2 cellular contexts compared by ENCODE assay signal in the genomic region with DNA sequence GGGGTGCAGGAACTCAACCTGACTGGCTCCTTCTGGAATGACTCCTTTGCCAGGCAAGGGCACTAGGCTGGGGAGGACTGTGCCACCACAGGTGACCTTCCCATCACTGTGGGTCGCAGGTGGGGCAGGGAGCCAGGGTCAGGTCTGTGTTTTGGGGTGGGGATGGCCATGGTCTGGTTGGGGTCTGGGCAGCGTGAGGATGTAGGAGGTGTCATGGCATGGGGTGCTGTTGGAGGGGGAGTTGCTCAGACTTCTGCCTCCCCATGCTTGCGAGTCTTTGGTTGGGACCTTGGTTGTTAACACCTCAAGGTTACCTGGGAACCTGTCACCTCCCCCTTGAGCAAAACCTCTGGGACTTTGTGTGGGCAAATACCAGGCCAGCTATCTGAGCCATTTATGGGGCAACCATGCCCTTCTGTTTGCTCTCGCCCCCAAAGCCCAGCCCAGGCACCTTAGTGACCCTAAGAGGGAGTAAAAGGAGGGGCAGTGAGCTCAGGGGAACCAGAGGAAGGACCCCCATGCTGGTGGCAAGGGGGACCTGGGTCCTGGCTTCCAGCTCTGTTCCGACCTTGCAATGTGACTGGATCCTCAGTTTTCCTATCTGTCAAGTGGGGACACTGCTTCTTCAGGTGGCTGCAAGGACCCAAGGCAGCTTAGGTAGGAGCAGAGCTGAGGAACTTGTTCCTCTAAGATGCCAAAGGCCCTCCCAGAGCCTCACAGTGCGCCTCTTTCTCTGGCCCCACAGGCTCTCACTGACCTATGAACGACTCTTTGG.
TF ChIP-seq lines count a peak whose summit lies in the region.

No MANE protein-coding gene starts in this region.

TF ChIP-seq in HEK293, 187 proteins besides CTCF, POLR2A, EP300 and RAD21 (continues in another document):
- TF ChIP-seq, protein P1, sequence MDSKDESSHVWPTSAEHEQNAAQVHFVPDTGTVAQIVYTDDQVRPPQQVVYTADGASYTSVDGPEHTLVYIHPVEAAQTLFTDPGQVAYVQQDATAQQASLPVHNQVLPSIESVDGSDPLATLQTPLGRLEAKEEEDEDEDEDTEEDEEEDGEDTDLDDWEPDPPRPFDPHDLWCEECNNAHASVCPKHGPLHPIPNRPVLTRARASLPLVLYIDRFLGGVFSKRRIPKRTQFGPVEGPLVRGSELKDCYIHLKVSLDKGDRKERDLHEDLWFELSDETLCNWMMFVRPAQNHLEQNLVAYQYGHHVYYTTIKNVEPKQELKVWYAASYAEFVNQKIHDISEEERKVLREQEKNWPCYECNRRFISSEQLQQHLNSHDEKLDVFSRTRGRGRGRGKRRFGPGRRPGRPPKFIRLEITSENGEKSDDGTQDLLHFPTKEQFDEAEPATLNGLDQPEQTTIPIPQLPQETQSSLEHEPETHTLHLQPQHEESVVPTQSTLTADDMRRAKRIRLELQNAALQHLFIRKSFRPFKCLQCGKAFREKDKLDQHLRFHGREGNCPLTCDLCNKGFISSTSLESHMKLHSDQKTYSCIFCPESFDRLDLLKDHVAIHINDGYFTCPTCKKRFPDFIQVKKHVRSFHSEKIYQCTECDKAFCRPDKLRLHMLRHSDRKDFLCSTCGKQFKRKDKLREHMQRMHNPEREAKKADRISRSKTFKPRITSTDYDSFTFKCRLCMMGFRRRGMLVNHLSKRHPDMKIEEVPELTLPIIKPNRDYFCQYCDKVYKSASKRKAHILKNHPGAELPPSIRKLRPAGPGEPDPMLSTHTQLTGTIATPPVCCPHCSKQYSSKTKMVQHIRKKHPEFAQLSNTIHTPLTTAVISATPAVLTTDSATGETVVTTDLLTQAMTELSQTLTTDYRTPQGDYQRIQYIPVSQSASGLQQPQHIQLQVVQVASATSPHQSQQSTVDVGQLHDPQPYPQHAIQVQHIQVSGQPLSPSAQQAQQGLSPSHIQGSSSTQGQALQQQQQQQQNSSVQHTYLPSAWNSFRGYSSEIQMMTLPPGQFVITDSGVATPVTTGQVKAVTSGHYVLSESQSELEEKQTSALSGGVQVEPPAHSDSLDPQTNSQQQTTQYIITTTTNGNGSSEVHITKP (tag by site-specific recombination; IDR thresholded peaks at IDR 0.05) = peak; percentile 59
- TF ChIP-seq KLF9 (tag by site-specific recombination; IDR thresholded peaks at IDR 0.05; ENCODE audit: low read depth) = no peak
- no peak for TF ChIP-seq ZBTB21 (tag by site-specific recombination; IDR thresholded peaks at IDR 0.05)
- TF ChIP-seq SCRT1 (tag by site-specific recombination; IDR thresholded peaks at IDR 0.05; ENCODE audit: borderline replicate concordance) = 0 out of 2 replicates have a peak, but pooled peaks have one; percentile 11
- TF ChIP-seq, protein P2, sequence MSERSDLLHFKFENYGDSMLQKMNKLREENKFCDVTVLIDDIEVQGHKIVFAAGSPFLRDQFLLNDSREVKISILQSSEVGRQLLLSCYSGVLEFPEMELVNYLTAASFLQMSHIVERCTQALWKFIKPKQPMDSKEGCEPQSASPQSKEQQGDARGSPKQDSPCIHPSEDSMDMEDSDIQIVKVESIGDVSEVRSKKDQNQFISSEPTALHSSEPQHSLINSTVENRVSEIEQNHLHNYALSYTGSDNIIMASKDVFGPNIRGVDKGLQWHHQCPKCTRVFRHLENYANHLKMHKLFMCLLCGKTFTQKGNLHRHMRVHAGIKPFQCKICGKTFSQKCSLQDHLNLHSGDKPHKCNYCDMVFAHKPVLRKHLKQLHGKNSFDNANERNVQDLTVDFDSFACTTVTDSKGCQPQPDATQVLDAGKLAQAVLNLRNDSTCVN (tag by site-specific recombination; optimal IDR thresholded peaks at IDR 0.05) = no peak
- TF ChIP-seq REPIN1 (tag by site-specific recombination; IDR thresholded peaks at IDR 0.05; ENCODE audit: low read depth) = no peak
- no peak for TF ChIP-seq ZIC2 (tag by site-specific recombination; IDR thresholded peaks at IDR 0.05)
- TF ChIP-seq GLIS2 (tag by site-specific recombination; IDR thresholded peaks at IDR 0.05) = 0 out of 2 replicates have a peak, but pooled peaks have one; percentile 7
- TF ChIP-seq ZNF843 (tag by site-specific recombination; IDR thresholded peaks at IDR 0.05) = no peak
- no peak for TF ChIP-seq ZNF660 (tag by site-specific recombination; IDR thresholded peaks at IDR 0.05)
- TF ChIP-seq, protein P3, sequence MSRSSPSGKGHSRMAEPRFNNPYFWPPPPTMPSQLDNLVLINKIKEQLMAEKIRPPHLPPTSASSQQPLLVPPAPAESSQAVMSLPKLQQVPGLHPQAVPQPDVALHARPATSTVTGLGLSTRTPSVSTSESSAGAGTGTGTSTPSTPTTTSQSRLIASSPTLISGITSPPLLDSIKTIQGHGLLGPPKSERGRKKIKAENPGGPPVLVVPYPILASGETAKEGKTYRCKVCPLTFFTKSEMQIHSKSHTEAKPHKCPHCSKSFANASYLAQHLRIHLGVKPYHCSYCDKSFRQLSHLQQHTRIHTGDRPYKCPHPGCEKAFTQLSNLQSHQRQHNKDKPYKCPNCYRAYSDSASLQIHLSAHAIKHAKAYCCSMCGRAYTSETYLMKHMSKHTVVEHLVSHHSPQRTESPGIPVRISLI (tag by site-specific recombination; IDR thresholded peaks at IDR 0.05) = no peak
- TF ChIP-seq, protein P4, sequence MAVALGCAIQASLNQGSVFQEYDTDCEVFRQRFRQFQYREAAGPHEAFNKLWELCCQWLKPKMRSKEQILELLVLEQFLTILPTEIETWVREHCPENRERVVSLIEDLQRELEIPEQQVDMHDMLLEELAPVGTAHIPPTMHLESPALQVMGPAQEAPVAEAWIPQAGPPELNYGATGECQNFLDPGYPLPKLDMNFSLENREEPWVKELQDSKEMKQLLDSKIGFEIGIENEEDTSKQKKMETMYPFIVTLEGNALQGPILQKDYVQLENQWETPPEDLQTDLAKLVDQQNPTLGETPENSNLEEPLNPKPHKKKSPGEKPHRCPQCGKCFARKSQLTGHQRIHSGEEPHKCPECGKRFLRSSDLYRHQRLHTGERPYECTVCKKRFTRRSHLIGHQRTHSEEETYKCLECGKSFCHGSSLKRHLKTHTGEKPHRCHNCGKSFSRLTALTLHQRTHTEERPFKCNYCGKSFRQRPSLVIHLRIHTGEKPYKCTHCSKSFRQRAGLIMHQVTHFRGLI (tag by site-specific recombination; IDR thresholded peaks at IDR 0.05) = no peak
- TF ChIP-seq ZNF433 (tag by site-specific recombination; IDR thresholded peaks at IDR 0.05; ENCODE audit: low read depth) = no peak

TF ChIP-seq in GM12878, 131 proteins besides CTCF, POLR2A, EP300 and RAD21:
- TF ChIP-seq ZNF622 (IDR thresholded peaks at IDR 0.05) (no peak), CHD4 (IDR thresholded peaks at IDR 0.05) (no peak), RUNX3 (IDR thresholded peaks at IDR 0.05; ENCODE audit: low read length) (no peak), BRCA1 (IDR thresholded peaks at IDR 0.05; ENCODE audit: low read depth, low read length) (no peak), HDAC2 (IDR thresholded peaks at IDR 0.05) (no peak), CHD1 (IDR thresholded peaks at IDR 0.05; ENCODE audit: low read depth, low read length) (no peak), STAT3 (IDR thresholded peaks at IDR 0.05; ENCODE audit: low read depth, low read length) (no peak), IRF4 (IDR thresholded peaks at IDR 0.05; ENCODE audit: low read depth, low read length) (no peak), BMI1 (IDR thresholded peaks at IDR 0.05; ENCODE audit: borderline replicate concordance) (no peak), TCF3 (IDR thresholded peaks at IDR 0.05; ENCODE audit: borderline replicate concordance, insufficient read depth, low read depth, low read length) (no peak)
- TF ChIP-seq, protein P5, sequence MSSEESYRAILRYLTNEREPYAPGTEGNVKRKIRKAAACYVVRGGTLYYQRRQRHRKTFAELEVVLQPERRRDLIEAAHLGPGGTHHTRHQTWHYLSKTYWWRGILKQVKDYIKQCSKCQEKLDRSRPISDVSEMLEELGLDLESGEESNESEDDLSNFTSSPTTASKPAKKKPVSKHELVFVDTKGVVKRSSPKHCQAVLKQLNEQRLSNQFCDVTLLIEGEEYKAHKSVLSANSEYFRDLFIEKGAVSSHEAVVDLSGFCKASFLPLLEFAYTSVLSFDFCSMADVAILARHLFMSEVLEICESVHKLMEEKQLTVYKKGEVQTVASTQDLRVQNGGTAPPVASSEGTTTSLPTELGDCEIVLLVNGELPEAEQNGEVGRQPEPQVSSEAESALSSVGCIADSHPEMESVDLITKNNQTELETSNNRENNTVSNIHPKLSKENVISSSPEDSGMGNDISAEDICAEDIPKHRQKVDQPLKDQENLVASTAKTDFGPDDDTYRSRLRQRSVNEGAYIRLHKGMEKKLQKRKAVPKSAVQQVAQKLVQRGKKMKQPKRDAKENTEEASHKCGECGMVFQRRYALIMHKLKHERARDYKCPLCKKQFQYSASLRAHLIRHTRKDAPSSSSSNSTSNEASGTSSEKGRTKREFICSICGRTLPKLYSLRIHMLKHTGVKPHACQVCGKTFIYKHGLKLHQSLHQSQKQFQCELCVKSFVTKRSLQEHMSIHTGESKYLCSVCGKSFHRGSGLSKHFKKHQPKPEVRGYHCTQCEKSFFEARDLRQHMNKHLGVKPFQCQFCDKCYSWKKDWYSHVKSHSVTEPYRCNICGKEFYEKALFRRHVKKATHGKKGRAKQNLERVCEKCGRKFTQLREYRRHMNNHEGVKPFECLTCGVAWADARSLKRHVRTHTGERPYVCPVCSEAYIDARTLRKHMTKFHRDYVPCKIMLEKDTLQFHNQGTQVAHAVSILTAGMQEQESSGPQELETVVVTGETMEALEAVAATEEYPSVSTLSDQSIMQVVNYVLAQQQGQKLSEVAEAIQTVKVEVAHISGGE (CRISPR knock-in tag; IDR thresholded peaks at IDR 0.05) = no peak
- TF ChIP-seq, protein P6, sequence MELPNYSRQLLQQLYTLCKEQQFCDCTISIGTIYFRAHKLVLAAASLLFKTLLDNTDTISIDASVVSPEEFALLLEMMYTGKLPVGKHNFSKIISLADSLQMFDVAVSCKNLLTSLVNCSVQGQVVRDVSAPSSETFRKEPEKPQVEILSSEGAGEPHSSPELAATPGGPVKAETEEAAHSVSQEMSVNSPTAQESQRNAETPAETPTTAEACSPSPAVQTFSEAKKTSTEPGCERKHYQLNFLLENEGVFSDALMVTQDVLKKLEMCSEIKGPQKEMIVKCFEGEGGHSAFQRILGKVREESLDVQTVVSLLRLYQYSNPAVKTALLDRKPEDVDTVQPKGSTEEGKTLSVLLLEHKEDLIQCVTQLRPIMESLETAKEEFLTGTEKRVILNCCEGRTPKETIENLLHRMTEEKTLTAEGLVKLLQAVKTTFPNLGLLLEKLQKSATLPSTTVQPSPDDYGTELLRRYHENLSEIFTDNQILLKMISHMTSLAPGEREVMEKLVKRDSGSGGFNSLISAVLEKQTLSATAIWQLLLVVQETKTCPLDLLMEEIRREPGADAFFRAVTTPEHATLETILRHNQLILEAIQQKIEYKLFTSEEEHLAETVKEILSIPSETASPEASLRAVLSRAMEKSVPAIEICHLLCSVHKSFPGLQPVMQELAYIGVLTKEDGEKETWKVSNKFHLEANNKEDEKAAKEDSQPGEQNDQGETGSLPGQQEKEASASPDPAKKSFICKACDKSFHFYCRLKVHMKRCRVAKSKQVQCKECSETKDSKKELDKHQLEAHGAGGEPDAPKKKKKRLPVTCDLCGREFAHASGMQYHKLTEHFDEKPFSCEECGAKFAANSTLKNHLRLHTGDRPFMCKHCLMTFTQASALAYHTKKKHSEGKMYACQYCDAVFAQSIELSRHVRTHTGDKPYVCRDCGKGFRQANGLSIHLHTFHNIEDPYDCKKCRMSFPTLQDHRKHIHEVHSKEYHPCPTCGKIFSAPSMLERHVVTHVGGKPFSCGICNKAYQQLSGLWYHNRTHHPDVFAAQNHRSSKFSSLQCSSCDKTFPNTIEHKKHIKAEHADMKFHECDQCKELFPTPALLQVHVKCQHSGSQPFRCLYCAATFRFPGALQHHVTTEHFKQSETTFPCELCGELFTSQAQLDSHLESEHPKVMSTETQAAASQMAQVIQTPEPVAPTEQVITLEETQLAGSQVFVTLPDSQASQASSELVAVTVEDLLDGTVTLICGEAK (IDR thresholded peaks at IDR 0.05; ENCODE audit: borderline replicate concordance) = no peak
- TF ChIP-seq, protein P7, sequence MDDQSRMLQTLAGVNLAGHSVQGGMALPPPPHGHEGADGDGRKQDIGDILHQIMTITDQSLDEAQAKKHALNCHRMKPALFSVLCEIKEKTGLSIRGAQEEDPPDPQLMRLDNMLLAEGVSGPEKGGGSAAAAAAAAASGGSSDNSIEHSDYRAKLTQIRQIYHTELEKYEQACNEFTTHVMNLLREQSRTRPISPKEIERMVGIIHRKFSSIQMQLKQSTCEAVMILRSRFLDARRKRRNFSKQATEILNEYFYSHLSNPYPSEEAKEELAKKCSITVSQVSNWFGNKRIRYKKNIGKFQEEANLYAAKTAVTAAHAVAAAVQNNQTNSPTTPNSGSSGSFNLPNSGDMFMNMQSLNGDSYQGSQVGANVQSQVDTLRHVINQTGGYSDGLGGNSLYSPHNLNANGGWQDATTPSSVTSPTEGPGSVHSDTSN (IDR thresholded peaks at IDR 0.05; ENCODE audit: insufficient replicate concordance, low read depth, low read length) = no peak
- TF ChIP-seq, protein P8, sequence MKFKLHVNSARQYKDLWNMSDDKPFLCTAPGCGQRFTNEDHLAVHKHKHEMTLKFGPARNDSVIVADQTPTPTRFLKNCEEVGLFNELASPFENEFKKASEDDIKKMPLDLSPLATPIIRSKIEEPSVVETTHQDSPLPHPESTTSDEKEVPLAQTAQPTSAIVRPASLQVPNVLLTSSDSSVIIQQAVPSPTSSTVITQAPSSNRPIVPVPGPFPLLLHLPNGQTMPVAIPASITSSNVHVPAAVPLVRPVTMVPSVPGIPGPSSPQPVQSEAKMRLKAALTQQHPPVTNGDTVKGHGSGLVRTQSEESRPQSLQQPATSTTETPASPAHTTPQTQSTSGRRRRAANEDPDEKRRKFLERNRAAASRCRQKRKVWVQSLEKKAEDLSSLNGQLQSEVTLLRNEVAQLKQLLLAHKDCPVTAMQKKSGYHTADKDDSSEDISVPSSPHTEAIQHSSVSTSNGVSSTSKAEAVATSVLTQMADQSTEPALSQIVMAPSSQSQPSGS (IDR thresholded peaks at IDR 0.05; ENCODE audit: low read length) = no peak
- TF ChIP-seq, protein P9, sequence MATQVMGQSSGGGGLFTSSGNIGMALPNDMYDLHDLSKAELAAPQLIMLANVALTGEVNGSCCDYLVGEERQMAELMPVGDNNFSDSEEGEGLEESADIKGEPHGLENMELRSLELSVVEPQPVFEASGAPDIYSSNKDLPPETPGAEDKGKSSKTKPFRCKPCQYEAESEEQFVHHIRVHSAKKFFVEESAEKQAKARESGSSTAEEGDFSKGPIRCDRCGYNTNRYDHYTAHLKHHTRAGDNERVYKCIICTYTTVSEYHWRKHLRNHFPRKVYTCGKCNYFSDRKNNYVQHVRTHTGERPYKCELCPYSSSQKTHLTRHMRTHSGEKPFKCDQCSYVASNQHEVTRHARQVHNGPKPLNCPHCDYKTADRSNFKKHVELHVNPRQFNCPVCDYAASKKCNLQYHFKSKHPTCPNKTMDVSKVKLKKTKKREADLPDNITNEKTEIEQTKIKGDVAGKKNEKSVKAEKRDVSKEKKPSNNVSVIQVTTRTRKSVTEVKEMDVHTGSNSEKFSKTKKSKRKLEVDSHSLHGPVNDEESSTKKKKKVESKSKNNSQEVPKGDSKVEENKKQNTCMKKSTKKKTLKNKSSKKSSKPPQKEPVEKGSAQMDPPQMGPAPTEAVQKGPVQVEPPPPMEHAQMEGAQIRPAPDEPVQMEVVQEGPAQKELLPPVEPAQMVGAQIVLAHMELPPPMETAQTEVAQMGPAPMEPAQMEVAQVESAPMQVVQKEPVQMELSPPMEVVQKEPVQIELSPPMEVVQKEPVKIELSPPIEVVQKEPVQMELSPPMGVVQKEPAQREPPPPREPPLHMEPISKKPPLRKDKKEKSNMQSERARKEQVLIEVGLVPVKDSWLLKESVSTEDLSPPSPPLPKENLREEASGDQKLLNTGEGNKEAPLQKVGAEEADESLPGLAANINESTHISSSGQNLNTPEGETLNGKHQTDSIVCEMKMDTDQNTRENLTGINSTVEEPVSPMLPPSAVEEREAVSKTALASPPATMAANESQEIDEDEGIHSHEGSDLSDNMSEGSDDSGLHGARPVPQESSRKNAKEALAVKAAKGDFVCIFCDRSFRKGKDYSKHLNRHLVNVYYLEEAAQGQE (IDR thresholded peaks at IDR 0.05; ENCODE audit: low read depth, low read length) = no peak
